ENCODE assay signal across 1 cellular context in the genomic region with DNA sequence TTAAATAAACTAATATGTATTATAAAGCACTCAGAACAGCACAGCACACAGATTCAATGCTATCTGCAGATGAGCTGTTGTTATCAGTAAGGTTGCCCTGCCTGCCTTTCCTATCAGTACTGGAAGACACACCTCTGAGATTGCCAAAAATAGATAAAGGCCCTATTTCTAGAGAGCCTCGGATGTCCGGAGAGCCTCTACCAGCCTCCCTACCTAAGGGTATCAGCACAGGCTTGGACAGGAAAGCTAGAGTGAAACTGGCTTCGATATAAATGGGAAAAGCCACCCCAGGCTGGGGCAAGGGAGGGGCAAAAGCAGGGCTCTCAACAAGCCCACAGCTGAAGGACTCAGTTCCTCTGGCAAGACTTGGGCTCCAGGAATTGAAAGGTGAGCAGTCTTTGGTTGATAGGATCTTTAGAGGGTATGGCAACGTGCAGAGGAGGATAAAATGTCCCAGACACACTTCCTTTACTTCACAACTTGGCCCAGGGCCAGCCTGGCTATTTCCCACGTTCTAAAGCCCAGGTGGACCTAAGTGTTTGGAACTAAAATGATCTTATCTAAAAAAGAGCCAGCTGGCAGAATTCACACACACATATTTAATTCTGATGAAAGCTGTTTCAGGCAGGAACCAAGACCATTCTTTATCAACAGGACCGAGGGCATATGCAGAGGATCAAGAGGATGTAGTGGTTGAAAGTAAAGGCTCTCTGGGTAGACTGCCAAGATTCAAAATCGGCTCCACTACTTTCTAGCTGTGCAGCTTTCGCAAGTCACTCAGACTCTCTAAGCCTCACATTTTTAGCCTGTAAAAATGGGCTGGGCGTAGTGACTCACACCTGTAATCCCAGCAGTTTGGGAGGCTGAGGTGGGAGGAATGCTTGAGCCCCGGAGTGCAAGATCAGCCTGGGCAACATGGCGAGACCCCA.
TF ChIP-seq lines count a peak whose summit lies in the region.

No MANE protein-coding gene starts in this region.

TF ChIP-seq in SK-N-SH, 30 proteins besides CTCF, POLR2A, EP300 and RAD21:
- TF ChIP-seq RCOR1 (IDR thresholded peaks at IDR 0.05; ENCODE audit: low read length), result peak; percentile 81
- no peak for TF ChIP-seq TEAD4 (IDR thresholded peaks at IDR 0.05; ENCODE audit: borderline replicate concordance, insufficient read depth)
- peak; percentile 53 for TF ChIP-seq NFIC (IDR thresholded peaks at IDR 0.05; ENCODE audit: borderline replicate concordance)
- TF ChIP-seq GATA2 (CRISPR knock-in tag; IDR thresholded peaks at IDR 0.05), result peak; percentile 78
- peak; percentile 43 for TF ChIP-seq CHD2 (IDR thresholded peaks at IDR 0.05; ENCODE audit: low read length, partially characterized antibody)
- peak; percentile 59 for TF ChIP-seq FOXJ3 (CRISPR knock-in tag; IDR thresholded peaks at IDR 0.05)
